Comparison of ENCODE assay signal across 1 cellular context in genomic region chr6:141562801-141563763, GRCh38.
TF ChIP-seq lines count a peak whose summit lies in the region.

No MANE protein-coding gene starts in this region.

TF ChIP-seq in HepG2, 621 proteins besides CTCF, POLR2A, EP300 and RAD21 (continued from another document):
- no peak for TF ChIP-seq ZBTB46 (CRISPR knock-in tag; IDR thresholded peaks at IDR 0.05; ENCODE audit: borderline replicate concordance)
- no peak for TF ChIP-seq CSRNP2 (CRISPR knock-in tag; conservative IDR thresholded peaks at IDR 0.05; ENCODE audit: low read depth)
- peak; percentile 69; the same call in 1 of the 2 replicates for TF ChIP-seq MIXL1 (CRISPR knock-in tag; IDR thresholded peaks at IDR 0.05)
- TF ChIP-seq E2F1 (CRISPR knock-in tag; IDR thresholded peaks at IDR 0.05), result no peak
- peak in 1 of 2 experiments; percentile 60; a peak in 1 of 4 replicates for TF ChIP-seq KLF16 (CRISPR knock-in tag; IDR thresholded peaks at IDR 0.05)
- no peak for TF ChIP-seq RFX3 (CRISPR knock-in tag; IDR thresholded peaks at IDR 0.05)
- TF ChIP-seq NFAT5 (CRISPR knock-in tag; IDR thresholded peaks at IDR 0.05), result no peak
- no peak for TF ChIP-seq HDAC2 (CRISPR knock-in tag; IDR thresholded peaks at IDR 0.05)
- TF ChIP-seq KDM4B (CRISPR knock-in tag; IDR thresholded peaks at IDR 0.05), result no peak
- no peak for TF ChIP-seq ZNF792 (CRISPR knock-in tag; IDR thresholded peaks at IDR 0.05)
- TF ChIP-seq MAFK (conservative IDR thresholded peaks at IDR 0.05 in 1 of 2, IDR thresholded peaks at IDR 0.05 in 1 of 2; ENCODE audit: low read length in 2 of 2), result 0 out of 4 replicates have a peak, but pooled peaks of 1 of the 2 experiments have one; percentile 1
- no peak for TF ChIP-seq RARA (CRISPR knock-in tag; IDR thresholded peaks at IDR 0.05)
- 0 out of 2 replicates have a peak, but pooled peaks have one; percentile 18 for TF ChIP-seq PPARG (CRISPR knock-in tag; conservative IDR thresholded peaks at IDR 0.05)
